12 cellular contexts compared by ENCODE assay signal in genomic region chr11:120953230-120953558, GRCh38.
DNase-seq lines count a peak whose midpoint lies in the region; ATAC-seq, FAIRE-seq and TF ChIP-seq lines count a peak whose summit lies in the region.
"Had no signal": no experiment of that assay in that cellular context is flagged by ENCODE, and none has a peak within 500 bp of the region (broad histone marks: within the 10 kb centered on the region; RNA-seq: fewer than 3 reads in every experiment).

No MANE protein-coding gene starts in this region.

- DNase-seq in Right ventricle myocardium superior = no peak
- no peak for DNase-seq in cardiac septum (ENCODE audit: low spot score)
- DNase-seq in medulla oblongata (ENCODE audit: extremely low spot score) = peak; percentile 48
- no peak for DNase-seq in urothelium cell line (ENCODE audit: low spot score)
- DNase-seq: DMS 273 treated with DMSO at 0.1 percent for 48 hours had no signal

- TF ChIP-seq CTCF in VCaP (conservative IDR thresholded peaks at IDR 0.05) = 0 out of 2 replicates have a peak, but pooled peaks have one; percentile 47

- ATAC-seq in Right ventricle myocardium superior (ENCODE audit: poor library complexity) (peak; percentile 69), HG02885 (IDR thresholded peaks at IDR 0.05; ENCODE audit: poor library complexity, unreplicated experiment) (no peak), GM18511 (IDR thresholded peaks at IDR 0.05; ENCODE audit: unreplicated experiment) (no peak), HG03175 (IDR thresholded peaks at IDR 0.05; ENCODE audit: unreplicated experiment) (no peak)

- intact Hi-C loops in Right ventricle myocardium superior (cut with DNase I) (loop anchor here (5.0 kb wide), 1 partner anchor 441 kb away; the partner anchor contains the start of gene GRIK4), cardiac septum (cut with DNase I) (loop anchor here (5.0 to 10.0 kb wide), 2 partner anchors 162 to 266 kb away; no protein-coding TSS in a partner anchor)

- no peak for FAIRE-seq in urothelium cell line (lab: Jason Lieb, UNC)
- FAIRE-seq: A549 had no signal

- H3K27ac ChIP-seq in VCaP = peak overlapping the region; percentile 22; the same call in 1 of the 2 replicates
- H3K27ac ChIP-seq: A549, GM23248, SJSA1 had no signal
